ENCODE assay signal across 15 cellular contexts in genomic region chr7:157471259-157472125, GRCh38.
A peak's percentile ranks its signal among the peaks of the same experiment; 100 is the strongest.
DNase-seq lines count a peak whose midpoint lies in the region; ATAC-seq and TF ChIP-seq lines count a peak whose summit lies in the region.
"Had no signal": no experiment of that assay in that cellular context is flagged by ENCODE, and none has a peak within 500 bp of the region (broad histone marks: within the 10 kb centered on the region; RNA-seq: fewer than 3 reads in every experiment).

No MANE protein-coding gene starts in this region.

- CTCF ChIA-PET in activated CD8-positive, alpha-beta T cell treated with anti-CD3 and anti-CD28 coated beads for 36 hours (lab: Charles Lee): no interaction called here

- H3K27ac Mint-ChIP-seq in activated CD8-positive, alpha-beta T cell treated with anti-CD3 and anti-CD28 coated beads for 36 hours: peak overlapping the region; percentile 66

- peaks cover 12% of the 10 kb centered on the region for H3K9me3 ChIP-seq in psoas muscle

- H3K4me3 Mint-ChIP-seq in activated CD8-positive, alpha-beta T cell treated with anti-CD3 and anti-CD28 coated beads for 36 hours: no peak overlapping the region
- H3K4me3 Mint-ChIP-seq: neural crest cell had no signal

- WGBS in psoas muscle, 3 donors: 70 to 80% (median 78%) methylated on average over 11 of the region's 11 CpGs

- no peak overlapping the region for H3K4me3 ChIP-seq in psoas muscle

- peaks cover 11% of the 10 kb centered on the region for H3K36me3 Mint-ChIP-seq in activated CD8-positive, alpha-beta T cell treated with anti-CD3 and anti-CD28 coated beads for 36 hours (ENCODE audit: low read depth)

- peaks cover 28% of the 10 kb centered on the region for H3K4me1 Mint-ChIP-seq in activated CD8-positive, alpha-beta T cell treated with anti-CD3 and anti-CD28 coated beads for 36 hours (ENCODE audit: low read depth)

- no peak overlapping the region for H3K27ac ChIP-seq in psoas muscle
- H3K27ac ChIP-seq: foreskin keratinocyte had no signal

- no peaks in the 10 kb centered on the region for H3K27me3 Mint-ChIP-seq in activated CD8-positive, alpha-beta T cell treated with anti-CD3 and anti-CD28 coated beads for 36 hours

- peaks cover 25% of the 10 kb centered on the region for H3K9me3 Mint-ChIP-seq in activated CD8-positive, alpha-beta T cell treated with anti-CD3 and anti-CD28 coated beads for 36 hours

- peak; percentile 24 for DNase-seq in activated gamma-delta T cell treated with Interleukin-2 at 50 U/mL for 16 hours
- no peak for DNase-seq in activated gamma-delta T cell (lab: John Stamatoyannopoulos, UW)
- peak; percentile 31 for DNase-seq in activated CD8-positive, alpha-beta T cell treated with anti-CD3 and anti-CD28 coated beads for 36 hours
- DNase-seq in superior temporal gyrus (ENCODE audit: extremely low spot score): peak; percentile 21
- no peak for DNase-seq in psoas muscle
- DNase-seq in CD1c-positive myeloid dendritic cell (ENCODE audit: extremely low spot score): no peak
- DNase-seq: DMS 273 treated with DMSO at 0.1 percent for 48 hours; foreskin keratinocyte; GOT3; NCI-H1417 treated with DMSO at 0.1 percent for 48 hours; NCI-H2227 treated with DMSO at 0.1 percent for 48 hours; stimulated activated CD4-positive, alpha-beta T cell treated with anti-CD3 and anti-CD28 coated beads, Interleukin-4, amount 100 ng/mL, for 24 hours had no signal

- ATAC-seq in activated CD8-positive, alpha-beta T cell treated with anti-CD3 and anti-CD28 coated beads for 36 hours: peak; percentile 53
- peak; percentile 9 for ATAC-seq in esophagus mucosa
- ATAC-seq in HG02571 (IDR thresholded peaks at IDR 0.05; ENCODE audit: unreplicated experiment): no peak
- no peak for ATAC-seq in psoas muscle
- ATAC-seq: foreskin keratinocyte had no signal

- TF ChIP-seq CTCF in activated CD8-positive, alpha-beta T cell treated with anti-CD3 and anti-CD28 coated beads for 36 hours (IDR thresholded peaks at IDR 0.05): no peak
- no peak for TF ChIP-seq CTCF in psoas muscle (IDR thresholded peaks at IDR 0.05)

- intact Hi-C loops in activated CD8-positive, alpha-beta T cell treated with anti-CD3 and anti-CD28 coated beads for 36 hours (cut with micrococcal nuclease): no loop called here
- intact Hi-C loops in psoas muscle (cut with DNase I): no loop called here

- H3K27me3 ChIP-seq in psoas muscle (ENCODE audit: insufficient read depth in 3 of 3, low read length in 2 of 3): no peaks in the 10 kb centered on the region
- H3K27me3 ChIP-seq: foreskin keratinocyte had no signal

- POLR2A ChIA-PET in activated CD8-positive, alpha-beta T cell treated with anti-CD3 and anti-CD28 coated beads for 36 hours (lab: Charles Lee): interaction anchor here (0.6 kb wide), 1 partner anchor 885 kb away, joined by 3 read pairs; no protein-coding TSS in a partner anchor

- H3K4me1 ChIP-seq in psoas muscle: no peaks in the 10 kb centered on the region
- H3K4me1 ChIP-seq: foreskin keratinocyte had no signal

- no peaks in the 10 kb centered on the region for H3K36me3 ChIP-seq in psoas muscle (ENCODE audit: insufficient read depth in 1 of 2, low read depth in 1 of 2)

Comparison
In these comparisons a context has a peak if more than half of its experiments do, and no peak if none do; other contexts are left out.
1. DNase-seq: peak in activated gamma-delta T cell treated with Interleukin-2 at 50 U/mL for 16 hours (single experiment), activated CD8-positive, alpha-beta T cell treated with anti-CD3 and anti-CD28 coated beads for 36 hours (single experiment) and superior temporal gyrus (single experiment); none in activated gamma-delta T cell (single experiment), psoas muscle (0 of 2) and CD1c-positive myeloid dendritic cell (single experiment).
2. ATAC-seq: peak in activated CD8-positive, alpha-beta T cell treated with anti-CD3 and anti-CD28 coated beads for 36 hours (single experiment) and esophagus mucosa (single experiment); none in HG02571 (single experiment) and psoas muscle (0 of 4).